7 cellular contexts compared by ENCODE assay signal in genomic region chr13:50529154-50529882, GRCh38.
DNase-seq lines count a peak whose midpoint lies in the region; ATAC-seq and TF ChIP-seq lines count a peak whose summit lies in the region.

No MANE protein-coding gene starts in this region.

- H3K36me3 Mint-ChIP-seq in activated naive CD4-positive, alpha-beta T cell treated with anti-CD3 and anti-CD28 coated beads, Interleukin-2, amount 50 U/mL, for 24 hours = peaks cover 3% of the 10 kb centered on the region
- H3K36me3 Mint-ChIP-seq in stimulated activated naive B cell treated with anti-CD40 and anti-IgM and Interleukin-4, amounts not matched to agents 10 μg/mL and 1 μg/mL and 100 μg/mL, for 72 hours = peaks cover 3 to 4% of the 10 kb centered on the region in 2 donors

- in situ Hi-C loops in GM13977 (cut with MboI; ENCODE audit: low pct_unique_long_range_greater_than_20kb, low sequenced_read_pairs, unreplicated experiment) = loop anchor here (25.0 kb wide), 1 partner anchor 542 kb away; the partner anchor contains the start of gene TRIM13

- DNase-seq in GM03348 (ENCODE audit: low spot score) (peak; percentile 70), NCI-H2171 (lab: John Stamatoyannopoulos, UW) (peak; percentile 26), cardiac septum (ENCODE audit: low spot score) (peak; percentile 88), posterior vena cava (ENCODE audit: low spot score) (peak; percentile 94), GM13977 (ENCODE audit: low spot score) (no peak)
- no peak for DNase-seq in stimulated activated naive B cell treated with anti-CD40 and anti-IgM and Interleukin-4, amounts not matched to agents 10 μg/mL and 1 μg/mL and 100 μg/mL, for 72 hours

- no peaks in the 10 kb centered on the region for H3K9me3 Mint-ChIP-seq in activated naive CD4-positive, alpha-beta T cell treated with anti-CD3 and anti-CD28 coated beads, Interleukin-2, amount 50 U/mL, for 24 hours
- H3K9me3 Mint-ChIP-seq in stimulated activated naive B cell treated with anti-CD40 and anti-IgM and Interleukin-4, amounts not matched to agents 10 μg/mL and 1 μg/mL and 100 μg/mL, for 72 hours = peaks cover 0 to 5% of the 10 kb centered on the region in 2 donors

- intact Hi-C loops in cardiac septum (cut with DNase I) (loop anchor here (5.0 kb wide), 3 partner anchors 142 to 532 kb away; partner anchors contain the start of genes RNASEH2B and TRIM13), posterior vena cava (cut with DNase I) (loop anchor here in 1 of 2 donors (10.0 kb wide), 1 partner anchor 435 kb away; no protein-coding TSS in a partner anchor)

- peak overlapping the region; percentile 4 for H3K27ac Mint-ChIP-seq in activated naive CD4-positive, alpha-beta T cell treated with anti-CD3 and anti-CD28 coated beads, Interleukin-2, amount 50 U/mL, for 24 hours
- no peak overlapping the region for H3K27ac Mint-ChIP-seq in stimulated activated naive B cell treated with anti-CD40 and anti-IgM and Interleukin-4, amounts not matched to agents 10 μg/mL and 1 μg/mL and 100 μg/mL, for 72 hours

- H3K4me1 Mint-ChIP-seq in activated naive CD4-positive, alpha-beta T cell treated with anti-CD3 and anti-CD28 coated beads, Interleukin-2, amount 50 U/mL, for 24 hours = peaks cover 24% of the 10 kb centered on the region
- H3K4me1 Mint-ChIP-seq in stimulated activated naive B cell treated with anti-CD40 and anti-IgM and Interleukin-4, amounts not matched to agents 10 μg/mL and 1 μg/mL and 100 μg/mL, for 72 hours = peaks cover 40 to 53% of the 10 kb centered on the region in 2 donors

- TF ChIP-seq CTCF in GM13977 (IDR thresholded peaks at IDR 0.05; ENCODE audit: extremely low read depth, insufficient read depth, missing control alignments) = no peak

- ATAC-seq in stimulated activated naive B cell treated with anti-CD40 and anti-IgM and Interleukin-4, amounts not matched to agents 10 μg/mL and 1 μg/mL and 100 μg/mL, for 72 hours (replicated peaks) = no peak

- H3K4me3 Mint-ChIP-seq in activated naive CD4-positive, alpha-beta T cell treated with anti-CD3 and anti-CD28 coated beads, Interleukin-2, amount 50 U/mL, for 24 hours = no peak overlapping the region
- H3K4me3 Mint-ChIP-seq in stimulated activated naive B cell treated with anti-CD40 and anti-IgM and Interleukin-4, amounts not matched to agents 10 μg/mL and 1 μg/mL and 100 μg/mL, for 72 hours = no peak overlapping the region

- H3K27me3 Mint-ChIP-seq in activated naive CD4-positive, alpha-beta T cell treated with anti-CD3 and anti-CD28 coated beads, Interleukin-2, amount 50 U/mL, for 24 hours = peaks cover 3% of the 10 kb centered on the region
- peaks cover 0 to 5% of the 10 kb centered on the region in 2 donors for H3K27me3 Mint-ChIP-seq in stimulated activated naive B cell treated with anti-CD40 and anti-IgM and Interleukin-4, amounts not matched to agents 10 μg/mL and 1 μg/mL and 100 μg/mL, for 72 hours

Comparison
In these comparisons a context has a peak if more than half of its experiments do, and no peak if none do; other contexts are left out.
1. DNase-seq: peak in GM03348 (single experiment), NCI-H2171 (single experiment), cardiac septum (single experiment) and posterior vena cava (single experiment); none in GM13977 (single experiment) and stimulated activated naive B cell treated with anti-CD40 and anti-IgM and Interleukin-4, amounts not matched to agents 10 μg/mL and 1 μg/mL and 100 μg/mL, for 72 hours (single experiment).